In the genomic region with DNA sequence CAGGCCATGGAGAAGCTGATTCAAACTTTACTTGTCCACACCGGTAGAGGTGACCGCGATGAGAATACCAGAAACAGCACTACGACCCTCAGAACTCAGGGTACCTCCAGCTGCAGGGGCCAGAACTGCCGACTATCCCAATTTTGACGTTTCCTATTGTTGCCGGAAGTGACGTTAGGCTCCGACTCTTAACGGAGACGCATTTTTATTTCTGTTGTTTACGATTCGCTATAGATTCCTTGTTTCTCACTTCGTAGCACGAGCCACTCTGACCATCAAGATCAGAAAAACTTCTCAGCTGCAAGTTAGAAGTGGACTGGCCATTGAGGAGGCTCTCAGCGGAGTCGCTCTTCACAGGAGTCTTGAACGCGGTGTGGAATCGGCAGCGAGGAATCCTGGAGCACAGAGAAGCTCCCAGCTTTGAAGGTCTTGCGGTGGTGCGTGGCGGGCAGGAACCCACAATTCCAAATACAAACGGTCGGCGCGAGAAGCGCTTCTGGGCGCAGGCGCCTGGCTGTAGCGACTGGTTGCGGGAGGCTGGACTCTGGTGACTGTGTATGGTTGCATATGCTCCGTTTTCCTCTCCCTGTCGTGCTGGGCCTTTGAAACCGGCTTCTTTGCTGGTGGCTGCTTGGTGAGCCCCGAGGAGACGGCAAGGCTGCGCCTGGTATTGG, we compare ENCODE assay signal across 8 cellular contexts. TPM values are rescaled to one million over a fixed set of nuclear protein-coding genes. Genes with fewer than 3 reads are reported as not detected.
DNase-seq lines count a peak whose midpoint lies in the region; ATAC-seq and TF ChIP-seq lines count a peak whose summit lies in the region.

A gene with protein sequence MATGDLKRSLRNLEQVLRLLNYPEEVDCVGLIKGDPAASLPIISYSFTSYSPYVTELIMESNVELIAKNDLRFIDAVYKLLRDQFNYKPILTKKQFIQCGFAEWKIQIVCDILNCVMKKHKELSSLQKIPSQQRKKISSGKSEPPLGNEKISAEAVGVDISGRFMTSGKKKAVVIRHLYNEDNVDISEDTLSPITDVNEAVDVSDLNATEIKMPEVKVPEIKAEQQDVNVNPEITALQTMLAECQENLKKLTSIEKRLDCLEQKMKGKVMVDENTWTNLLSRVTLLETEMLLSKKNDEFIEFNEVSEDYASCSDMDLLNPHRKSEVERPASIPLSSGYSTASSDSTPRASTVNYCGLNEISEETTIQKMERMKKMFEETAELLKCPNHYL (plus strand): TSS at position 405 of the 674 bp plus-strand sequence. CDS start 15,211 bp downstream, outside the sequence.
A gene with protein sequence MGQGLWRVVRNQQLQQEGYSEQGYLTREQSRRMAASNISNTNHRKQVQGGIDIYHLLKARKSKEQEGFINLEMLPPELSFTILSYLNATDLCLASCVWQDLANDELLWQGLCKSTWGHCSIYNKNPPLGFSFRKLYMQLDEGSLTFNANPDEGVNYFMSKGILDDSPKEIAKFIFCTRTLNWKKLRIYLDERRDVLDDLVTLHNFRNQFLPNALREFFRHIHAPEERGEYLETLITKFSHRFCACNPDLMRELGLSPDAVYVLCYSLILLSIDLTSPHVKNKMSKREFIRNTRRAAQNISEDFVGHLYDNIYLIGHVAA (minus strand): TSS at position 161 of the 674 bp plus-strand sequence. CDS start 20,575 bp downstream, outside the sequence.

- H3K79me2 ChIP-seq in DOHH2 (ENCODE audit: control insufficient read depth, low read length) (peaks cover 89% of the 10 kb centered on the region), KMS-11 (ENCODE audit: insufficient read depth, low read depth) (peaks cover 60% of the 10 kb centered on the region), neural cell (replicated peaks; ENCODE audit: insufficient read depth, low read length) (peaks cover 61% of the 10 kb centered on the region)

- H2AFZ ChIP-seq in KMS-11 (ENCODE audit: low read depth) (peak within 1 kb of the TSS; percentile 98), neural cell (ENCODE audit: low read depth, low read length) (peak within 1 kb of the TSS; percentile 100)

- ATAC-seq in GM21737 (IDR thresholded peaks at IDR 0.05; ENCODE audit: unreplicated experiment), result peak; percentile 54
- peak; percentile 81 for ATAC-seq in stimulated activated naive CD8-positive, alpha-beta T cell treated with anti-CD3 and anti-CD28 coated beads, Interleukin-15, amount 100 ng/mL, for 72 hours

- H4K20me1 ChIP-seq in DOHH2 (ENCODE audit: control insufficient read depth, insufficient read depth, low read depth, low read length), result no peaks in the 10 kb centered on the region
- no peaks in the 10 kb centered on the region for H4K20me1 ChIP-seq in KMS-11 (ENCODE audit: insufficient read depth)
- no peaks in the 10 kb centered on the region for H4K20me1 ChIP-seq in neural cell (ENCODE audit: insufficient read depth)

- TF ChIP-seq EP300 in neural cell (conservative IDR thresholded peaks at IDR 0.05; ENCODE audit: poor library complexity, severe bottlenecking), result peak; percentile 99

- H3K27me3 ChIP-seq in DOHH2 (ENCODE audit: control insufficient read depth, low read length) (no peaks in the 10 kb centered on the region), KMS-11 (ENCODE audit: insufficient read depth, low read depth) (no peaks in the 10 kb centered on the region), neural cell (ENCODE audit: insufficient read depth, low read depth, low read length) (no peaks in the 10 kb centered on the region)

- peaks cover 13% of the 10 kb centered on the region for H3K36me3 ChIP-seq in DOHH2 (ENCODE audit: control insufficient read depth, low read length)
- no peaks in the 10 kb centered on the region for H3K36me3 ChIP-seq in KMS-11 (ENCODE audit: insufficient read depth)
- H3K36me3 ChIP-seq in neural cell (ENCODE audit: insufficient read depth, low read length), result no peaks in the 10 kb centered on the region

- DNase-seq in SHP77 (lab: John Stamatoyannopoulos, UW) (peak; percentile 39 to 65), fibroblast of villous mesenchyme (ENCODE audit: low read depth) (peak; percentile 84)
- peak; percentile 61 for DNase-seq in activated effector memory CD4-positive, alpha-beta T cell treated with Interleukin-2 at 50 U/mL for 16 hours
- DNase-seq in stimulated activated naive CD8-positive, alpha-beta T cell treated with anti-CD3 and anti-CD28 coated beads, Interleukin-15, amount 100 ng/mL, for 72 hours, result peak; percentile 59 to 70

- peaks cover 3% of the 10 kb centered on the region; the same call in 1 of the 2 replicates for H3F3A ChIP-seq in DOHH2 (ENCODE audit: control insufficient read depth, insufficient read depth)
- no peaks in the 10 kb centered on the region for H3F3A ChIP-seq in neural cell (ENCODE audit: insufficient read depth, low read length, poor library complexity, severe bottlenecking)

- peaks cover 65% of the 10 kb centered on the region for H3K4me1 Mint-ChIP-seq in stimulated activated naive CD8-positive, alpha-beta T cell treated with anti-CD3 and anti-CD28 coated beads, Interleukin-15, amount 100 ng/mL, for 72 hours

- peaks cover 23% of the 10 kb centered on the region for H3K4me1 ChIP-seq in DOHH2 (ENCODE audit: control insufficient read depth, low read length)
- H3K4me1 ChIP-seq in KMS-11 (ENCODE audit: low read depth, poor library complexity, severe bottlenecking), result peaks cover 33% of the 10 kb centered on the region

- no peak for TF ChIP-seq CTCF in DOHH2 (IDR thresholded peaks at IDR 0.05; ENCODE audit: low read depth, low read length, poor library complexity, severe bottlenecking)
- TF ChIP-seq CTCF in KMS-11 (conservative IDR thresholded peaks at IDR 0.05; ENCODE audit: low read depth, low read length), result no peak
- TF ChIP-seq CTCF in fibroblast of villous mesenchyme (IDR thresholded peaks at IDR 0.05; ENCODE audit: insufficient read depth, low read depth, low read length), result no peak
- TF ChIP-seq CTCF in neural cell (IDR thresholded peaks at IDR 0.05; ENCODE audit: poor library complexity, severe bottlenecking), result no peak

- peak within 1 kb of the TSS; percentile 75 for H3K4me2 ChIP-seq in DOHH2 (ENCODE audit: low read length)
- peak within 1 kb of the TSS; percentile 84 for H3K4me2 ChIP-seq in KMS-11
- peak within 1 kb of the TSS; percentile 98 for H3K4me2 ChIP-seq in neural cell (ENCODE audit: low read length)

- no peak for TF ChIP-seq RAD21 in neural cell (conservative IDR thresholded peaks at IDR 0.05)

- no peaks in the 10 kb centered on the region for H3K9me3 Mint-ChIP-seq in stimulated activated naive CD8-positive, alpha-beta T cell treated with anti-CD3 and anti-CD28 coated beads, Interleukin-15, amount 100 ng/mL, for 72 hours

- peak within 1 kb of the TSS; percentile 97 for H3K4me3 Mint-ChIP-seq in stimulated activated naive CD8-positive, alpha-beta T cell treated with anti-CD3 and anti-CD28 coated beads, Interleukin-15, amount 100 ng/mL, for 72 hours

- H3K9me3 ChIP-seq in DOHH2 (ENCODE audit: control insufficient read depth, insufficient read depth, low read length), result peaks cover 5% of the 10 kb centered on the region; the same call in 1 of the 2 replicates
- no peaks in the 10 kb centered on the region for H3K9me3 ChIP-seq in neural cell (ENCODE audit: low read length)

- H3K27ac ChIP-seq in DOHH2 (ENCODE audit: low read depth, low read length) (peak within 1 kb of the TSS; percentile 85), KMS-11 (peak within 1 kb of the TSS; percentile 93), neural cell (ENCODE audit: low read length) (peak within 1 kb of the TSS; percentile 99)

- no peaks in the 10 kb centered on the region for H3K27me3 Mint-ChIP-seq in stimulated activated naive CD8-positive, alpha-beta T cell treated with anti-CD3 and anti-CD28 coated beads, Interleukin-15, amount 100 ng/mL, for 72 hours

- peak within 1 kb of the TSS; percentile 99 to 100 for H3K27ac Mint-ChIP-seq in stimulated activated naive CD8-positive, alpha-beta T cell treated with anti-CD3 and anti-CD28 coated beads, Interleukin-15, amount 100 ng/mL, for 72 hours

- H3K9ac ChIP-seq in KMS-11, result peak within 1 kb of the TSS; percentile 96
- H3K9ac ChIP-seq in neural cell (ENCODE audit: low read length), result peak within 1 kb of the TSS; percentile 96

- H3K4me3 ChIP-seq in DOHH2 (ENCODE audit: low read length) (peak within 1 kb of the TSS; percentile 96), KMS-11 (IDR thresholded peaks at IDR 0.05; ENCODE audit: insufficient read depth, low read depth, low read length) (no peak within 1 kb of the TSS), fibroblast of villous mesenchyme (ENCODE audit: low read depth, low read length) (peak within 1 kb of the TSS; percentile 99), neural cell (ENCODE audit: low read length) (peak within 1 kb of the TSS; percentile 80)

- H3K9me2 ChIP-seq in DOHH2 (replicated peaks; ENCODE audit: control insufficient read depth, low read length), result no peaks in the 10 kb centered on the region
- no peaks in the 10 kb centered on the region for H3K9me2 ChIP-seq in neural cell (ENCODE audit: insufficient read depth, low read length)

TF ChIP-seq in neural cell, 6 proteins besides CTCF, POLR2A, EP300 and RAD21 (continues in another document):
- TF ChIP-seq EZH2 (IDR thresholded peaks at IDR 0.05; ENCODE audit: borderline replicate concordance, insufficient read depth, low read length, poor library complexity, severe bottlenecking), result no peak
- TF ChIP-seq SMC3 (conservative IDR thresholded peaks at IDR 0.05; ENCODE audit: poor library complexity), result peak; percentile 30

RNA-seq across cellular contexts. Expression of the first gene that starts in this region (rescaled TPM):
- total RNA-seq in fibroblast of villous mesenchyme, result 10.0 and 16.0 TPM in 2 replicates
- polyA plus RNA-seq in neural cell, result 19.3 and 23.4 TPM in 2 replicates
- 26.1 and 35.2 TPM in 2 replicates for polyA minus RNA-seq in neural cell

RNA-seq across cellular contexts. Expression of the second gene that starts in this region (rescaled TPM):
- 23.2 and 32.8 TPM in 2 replicates for total RNA-seq in fibroblast of villous mesenchyme
- polyA plus RNA-seq in neural cell, result 28.7 and 29.3 TPM in 2 replicates
- 37.3 and 37.5 TPM in 2 replicates for polyA minus RNA-seq in neural cell
